In genomic region chr16:79122343-79122742, GRCh38 we compare ENCODE assay signal across 36 cellular contexts.
"Had no signal": no experiment of that assay in that cellular context is flagged by ENCODE, and none has a peak within 500 bp of the region (broad histone marks: within the 10 kb centered on the region; RNA-seq: fewer than 3 reads in every experiment).

No MANE protein-coding gene starts in this region.

- H3K9me3 Mint-ChIP-seq: activated T-cell treated with anti-CD3 and anti-CD28 coated beads, Interleukin-2, amount 50 U/mL, for 4 hours; activated T-cell treated with anti-CD3 and anti-CD28 coated beads, Interleukin-2, amount 50 U/mL, for 72 hours; activated T-helper 17 cell treated with anti-CD3 and anti-CD28 coated beads, Interleukin-2, amount 50 U/mL, for 72 hours; T-helper 2 cell treated with Interferon-gamma antibody and Interleukin-4, amounts not matched to agents 5 μg/mL and 100 μg/mL, for 36 hours had no signal

- H3K4me1 Mint-ChIP-seq: activated CD4-positive, alpha-beta T cell treated with anti-CD3 and anti-CD28 coated beads for 36 hours; activated naive CD8-positive, alpha-beta T cell treated with anti-CD3 and anti-CD28 coated beads for 36 hours; activated T-helper 17 cell treated with anti-CD3 and anti-CD28 coated beads, Interleukin-2, amount 50 U/mL, for 72 hours had no signal

- H3K27ac Mint-ChIP-seq: activated CD4-positive, alpha-beta memory T cell treated with anti-CD3 and anti-CD28 coated beads for 36 hours; activated CD4-positive, alpha-beta T cell treated with anti-CD3 and anti-CD28 coated beads for 36 hours; activated CD8-positive, alpha-beta T cell treated with anti-CD3 and anti-CD28 coated beads for 36 hours; activated naive CD4-positive, alpha-beta T cell treated with anti-CD3 and anti-CD28 coated beads for 36 hours; activated naive CD4-positive, alpha-beta T cell treated with anti-CD3 and anti-CD28 coated beads, Interleukin-2, amount 50 U/mL, for 72 hours; activated naive CD8-positive, alpha-beta T cell treated with anti-CD3 and anti-CD28 coated beads for 36 hours; activated T-cell treated with anti-CD3 and anti-CD28 coated beads, Interleukin-2, amount 50 U/mL, for 72 hours; activated T-helper 1 cell treated with anti-CD3 and anti-CD28 coated beads, Interleukin-12 subunit alpha, Interleukin-12 subunit beta, Interleukin-2, Interleukin-4 antibody, amounts not matched to agents 30 ng/mL and 10 ng/mL and 1 ng/mL, durations not matched to agents 14 hours and 24 hours and 36 hours; activated T-helper 17 cell treated with anti-CD3 and anti-CD28 coated beads, Interleukin-2, amount 50 U/mL, for 72 hours; T-helper 1 cell treated with Interleukin-12 subunit alpha and Interleukin-12 subunit beta and Interleukin-4 antibody, amounts not matched to agents 30 μg/mL and 1 μg/mL, for 36 hours; T-helper 2 cell treated with Interferon-gamma antibody and Interleukin-4, amounts not matched to agents 5 μg/mL and 100 μg/mL, for 36 hours had no signal

- H3K4me1 ChIP-seq: adrenal gland, body of pancreas, breast epithelium had no signal

- ATAC-seq: activated CD4-positive, alpha-beta T cell treated with anti-CD3 and anti-CD28 coated beads for 36 hours; activated CD4-positive, CD25-positive, alpha-beta regulatory T cell treated with anti-CD3 and anti-CD28 coated beads, Interleukin-2, amount 50 U/mL, for 24 hours; activated CD8-positive, alpha-beta T cell treated with anti-CD3 and anti-CD28 coated beads for 36 hours; activated naive CD4-positive, alpha-beta T cell treated with anti-CD3 and anti-CD28 coated beads, Interleukin-2, amount 50 U/mL, for 72 hours; activated T-cell treated with anti-CD3 and anti-CD28 coated beads, Interleukin-2, amount 50 U/mL, for 4 hours; activated T-cell treated with anti-CD3 and anti-CD28 coated beads, Interleukin-2, amount 50 U/mL, for 72 hours; activated T-helper 17 cell treated with anti-CD3 and anti-CD28 coated beads, Interleukin-2, amount 50 U/mL, for 72 hours; body of pancreas had no signal

- H3K27ac ChIP-seq: adrenal gland, body of pancreas, brain microvascular endothelial cell, breast epithelium, VCaP had no signal

- H3K27me3 Mint-ChIP-seq: activated CD4-positive, alpha-beta memory T cell treated with anti-CD3 and anti-CD28 coated beads for 36 hours; activated CD4-positive, alpha-beta T cell treated with anti-CD3 and anti-CD28 coated beads for 36 hours; activated CD8-positive, alpha-beta T cell treated with anti-CD3 and anti-CD28 coated beads for 36 hours; activated naive CD8-positive, alpha-beta T cell treated with anti-CD3 and anti-CD28 coated beads for 36 hours; activated T-helper 17 cell treated with anti-CD3 and anti-CD28 coated beads, Interleukin-2, amount 50 U/mL, for 72 hours had no signal

- H3K4me3 ChIP-seq: adrenal gland, body of pancreas, breast epithelium had no signal

- H3K36me3 ChIP-seq: adrenal gland, brain microvascular endothelial cell, breast epithelium had no signal

- H3K36me3 Mint-ChIP-seq: activated CD4-positive, alpha-beta memory T cell treated with anti-CD3 and anti-CD28 coated beads for 36 hours; activated naive CD4-positive, alpha-beta T cell treated with anti-CD3 and anti-CD28 coated beads, Interleukin-2, amount 50 U/mL, for 72 hours had no signal

- H3K27me3 ChIP-seq: adrenal gland, body of pancreas, brain microvascular endothelial cell, breast epithelium had no signal

- H3K9me3 ChIP-seq: adrenal gland had no signal

- DNase-seq: activated CD4-positive, alpha-beta memory T cell treated with anti-CD3 and anti-CD28 coated beads for 36 hours; activated CD4-positive, alpha-beta T cell treated with anti-CD3 and anti-CD28 coated beads for 1 hour; activated CD4-positive, alpha-beta T cell treated with anti-CD3 and anti-CD28 coated beads for 36 hours; activated CD4-positive, alpha-beta T cell treated with anti-CD3 and anti-CD28 coated beads for 48 hours; activated CD4-positive, alpha-beta T cell treated with anti-CD3 and anti-CD28 coated beads, Interleukin-2, amount 50 U/mL, for 1 hour; activated CD4-positive, alpha-beta T cell treated with anti-CD3 and anti-CD28 coated beads, Interleukin-2, amount 50 U/mL, for 4 hours; activated CD4-positive, CD25-positive, alpha-beta regulatory T cell; activated CD8-positive, alpha-beta memory T cell treated with anti-CD3 and anti-CD28 coated beads, Interleukin-2, amount 50 U/mL, for 4 hours; activated CD8-positive, alpha-beta T cell treated with anti-CD3 and anti-CD28 coated beads for 36 hours; activated effector memory CD4-positive, alpha-beta T cell treated with anti-CD3 and anti-CD28 coated beads, Interleukin-2, amount 50 U/mL, for 16 hours; activated gamma-delta T cell treated with Interleukin-2 at 50 U/mL for 16 hours; activated naive CD4-positive, alpha-beta T cell; activated naive CD4-positive, alpha-beta T cell treated with anti-CD3 and anti-CD28 coated beads for 36 hours; activated naive CD4-positive, alpha-beta T cell treated with anti-CD3 and anti-CD28 coated beads, Interleukin-2, amount 50 U/mL, for 16 hours; activated naive CD8-positive, alpha-beta T cell treated with anti-CD3 and anti-CD28 coated beads for 36 hours; activated T-cell treated with anti-CD3 and anti-CD28 coated beads for 4 hours; activated T-cell treated with anti-CD3 and anti-CD28 coated beads, Interleukin-2, amount 50 U/mL, for 1 hour; activated T-cell treated with anti-CD3 and anti-CD28 coated beads, Interleukin-2, amount 50 U/mL, for 4 hours; activated T-cell treated with anti-CD3 and anti-CD28 coated beads, Interleukin-2, amount 50 U/mL, for 72 hours; adrenal gland; amniotic stem cell; aorta; body of pancreas; brain microvascular endothelial cell; central memory CD4-positive, alpha-beta T cell; T-helper 1 cell; T-helper 2 cell; T-helper 9 cell had no signal

- H3K4me3 Mint-ChIP-seq: activated CD4-positive, alpha-beta memory T cell treated with anti-CD3 and anti-CD28 coated beads for 36 hours; activated CD4-positive, alpha-beta T cell treated with anti-CD3 and anti-CD28 coated beads for 36 hours; activated CD8-positive, alpha-beta T cell treated with anti-CD3 and anti-CD28 coated beads for 36 hours; activated naive CD4-positive, alpha-beta T cell treated with anti-CD3 and anti-CD28 coated beads for 36 hours; activated naive CD8-positive, alpha-beta T cell treated with anti-CD3 and anti-CD28 coated beads for 36 hours; activated T-cell treated with anti-CD3 and anti-CD28 coated beads, Interleukin-2, amount 50 U/mL, for 4 hours; activated T-cell treated with anti-CD3 and anti-CD28 coated beads, Interleukin-2, amount 50 U/mL, for 72 hours; activated T-helper 1 cell treated with anti-CD3 and anti-CD28 coated beads, Interleukin-12 subunit alpha, Interleukin-12 subunit beta, Interleukin-2, Interleukin-4 antibody, amounts not matched to agents 30 ng/mL and 10 ng/mL and 1 ng/mL, durations not matched to agents 14 hours and 24 hours and 36 hours; activated T-helper 17 cell treated with anti-CD3 and anti-CD28 coated beads, Interleukin-2, amount 50 U/mL, for 72 hours; T-helper 1 cell treated with Interleukin-12 subunit alpha and Interleukin-12 subunit beta and Interleukin-4 antibody, amounts not matched to agents 30 μg/mL and 1 μg/mL, for 36 hours; T-helper 2 cell treated with Interferon-gamma antibody and Interleukin-4, amounts not matched to agents 5 μg/mL and 100 μg/mL, for 36 hours had no signal
